In genomic region chr17:43018008-43018853, GRCh38 we compare ENCODE assay signal across 10 cellular contexts. TPM values are rescaled to one million over a fixed set of nuclear protein-coding genes. Genes with fewer than 3 reads are reported as not detected.
DNase-seq lines count a peak whose midpoint lies in the region; ATAC-seq and TF ChIP-seq lines count a peak whose summit lies in the region.
"Had no signal": no experiment of that assay in that cellular context is flagged by ENCODE, and none has a peak within 500 bp of the region (broad histone marks: within the 10 kb centered on the region; RNA-seq: fewer than 3 reads in every experiment).

No MANE protein-coding gene starts in this region.

- H3K9me3 Mint-ChIP-seq in type B pancreatic cell: no peaks in the 10 kb centered on the region
- no peaks in the 10 kb centered on the region for H3K9me3 Mint-ChIP-seq in stimulated activated memory B cell treated with anti-CD40 and anti-IgM and Interleukin-4, amounts not matched to agents 10 μg/mL and 1 μg/mL and 100 μg/mL, for 72 hours

- ATAC-seq in Right ventricle myocardium superior (ENCODE audit: poor library complexity) (no peak), gastroesophageal sphincter (no peak), GM19035 (IDR thresholded peaks at IDR 0.05; ENCODE audit: unreplicated experiment) (no peak)
- no peak for ATAC-seq in stimulated activated memory B cell treated with anti-CD40 and anti-IgM and Interleukin-4, amounts not matched to agents 10 μg/mL and 1 μg/mL and 100 μg/mL, for 72 hours

- peaks cover 11% of the 10 kb centered on the region for H3K36me3 Mint-ChIP-seq in type B pancreatic cell
- peaks cover 24% of the 10 kb centered on the region for H3K36me3 Mint-ChIP-seq in stimulated activated memory B cell treated with anti-CD40 and anti-IgM and Interleukin-4, amounts not matched to agents 10 μg/mL and 1 μg/mL and 100 μg/mL, for 72 hours

- H3K36me3 ChIP-seq in cardiac muscle cell (no peaks in the 10 kb centered on the region), gastroesophageal sphincter (peaks cover 0 to 54% of the 10 kb centered on the region in 2 donors)
- H3K36me3 ChIP-seq: ovary had no signal

- H3K27me3 ChIP-seq in cardiac muscle cell: no peaks in the 10 kb centered on the region
- no peaks in the 10 kb centered on the region for H3K27me3 ChIP-seq in gastroesophageal sphincter
- H3K27me3 ChIP-seq: ovary had no signal

- H3K4me1 ChIP-seq in cardiac muscle cell (ENCODE audit: low read depth): peaks cover 48% of the 10 kb centered on the region
- peaks cover 0 to 82% (median 62%) of the 10 kb centered on the region in 3 donors for H3K4me1 ChIP-seq in gastroesophageal sphincter

- H3K27ac Mint-ChIP-seq in type B pancreatic cell: peak overlapping the region; percentile 52
- no peak overlapping the region for H3K27ac Mint-ChIP-seq in stimulated activated memory B cell treated with anti-CD40 and anti-IgM and Interleukin-4, amounts not matched to agents 10 μg/mL and 1 μg/mL and 100 μg/mL, for 72 hours

- no peaks in the 10 kb centered on the region for H3K27me3 Mint-ChIP-seq in type B pancreatic cell
- H3K27me3 Mint-ChIP-seq in stimulated activated memory B cell treated with anti-CD40 and anti-IgM and Interleukin-4, amounts not matched to agents 10 μg/mL and 1 μg/mL and 100 μg/mL, for 72 hours: no peaks in the 10 kb centered on the region

- peak in 1 of 2 donors; percentile 86 for DNase-seq in cardiac muscle cell (ENCODE audit: low read depth in 1 of 2, low spot score in 1 of 2)
- no peak for DNase-seq in Right ventricle myocardium superior
- DNase-seq in SKM-1 treated with dmso at 0.1 percent for 144 hours (lab: John Stamatoyannopoulos, UW; ENCODE audit: unreplicated experiment): peak; percentile 75
- no peak for DNase-seq in type B pancreatic cell (ENCODE audit: extremely low spot score, unreplicated experiment)
- no peak for DNase-seq in Kasumi-1 (lab: John Stamatoyannopoulos, UW)
- DNase-seq: NCI-H1694 had no signal

- H3K9me3 ChIP-seq in cardiac muscle cell (ENCODE audit: low read depth): no peaks in the 10 kb centered on the region
- no peaks in the 10 kb centered on the region for H3K9me3 ChIP-seq in gastroesophageal sphincter
- H3K9me3 ChIP-seq: ovary had no signal

- H3K4me1 Mint-ChIP-seq in type B pancreatic cell (ENCODE audit: unreplicated experiment): peaks cover 33% of the 10 kb centered on the region
- peaks cover 15% of the 10 kb centered on the region for H3K4me1 Mint-ChIP-seq in stimulated activated memory B cell treated with anti-CD40 and anti-IgM and Interleukin-4, amounts not matched to agents 10 μg/mL and 1 μg/mL and 100 μg/mL, for 72 hours

- WGBS in gastroesophageal sphincter (ENCODE audit: low coverage in 1 of 2), 2 donors: 32 to 71% methylated on average over 7 to 9 of the region's 19 CpGs

- intact Hi-C loops in Right ventricle myocardium superior (cut with DNase I): no loop called here

- no peak for TF ChIP-seq POLR2A in gastroesophageal sphincter (IDR thresholded peaks at IDR 0.05)

- TF ChIP-seq EP300 in gastroesophageal sphincter (IDR thresholded peaks at IDR 0.05): no peak

- H3K4me3 Mint-ChIP-seq in type B pancreatic cell: peak overlapping the region; percentile 77
- H3K4me3 Mint-ChIP-seq in stimulated activated memory B cell treated with anti-CD40 and anti-IgM and Interleukin-4, amounts not matched to agents 10 μg/mL and 1 μg/mL and 100 μg/mL, for 72 hours: no peak overlapping the region

- peak overlapping the region; percentile 84 for H3K27ac ChIP-seq in cardiac muscle cell
- H3K27ac ChIP-seq in gastroesophageal sphincter: peak overlapping the region in 3 of 4 donors; percentile 54 to 92 (median 89)

- no peak overlapping the region for H3K4me3 ChIP-seq in cardiac muscle cell
- H3K4me3 ChIP-seq in gastroesophageal sphincter: no peak overlapping the region
- H3K4me3 ChIP-seq: ovary had no signal

- TF ChIP-seq CTCF in cardiac muscle cell (IDR thresholded peaks at IDR 0.05; ENCODE audit: low read depth, low read length): no peak
- no peak for TF ChIP-seq CTCF in gastroesophageal sphincter (IDR thresholded peaks at IDR 0.05)
- no peak for TF ChIP-seq CTCF in type B pancreatic cell (conservative IDR thresholded peaks at IDR 0.05)

RNA-seq across cellular contexts. Expression of gene VAT1, which starts 4.0 kb away (rescaled TPM):
- 264 and 312 TPM in 2 replicates for total RNA-seq in cardiac muscle cell
- 207 and 216 TPM in 2 replicates for polyA plus RNA-seq in cardiac muscle cell
- total RNA-seq in Right ventricle myocardium superior: 89.7 TPM
- 100 to 1,000 TPM in 3 of 4 donors, 10 to 100 TPM in 1; 89.2 to 187 (median 139) TPM for total RNA-seq in gastroesophageal sphincter
- total RNA-seq in type B pancreatic cell (ENCODE audit: low replicate concordance): 167 and 274 TPM in 2 replicates

RNA-seq across cellular contexts. Expression of gene RND2, which starts 6.8 kb away (rescaled TPM):
- total RNA-seq in cardiac muscle cell (18.5 and 18.8 TPM in 2 replicates), Right ventricle myocardium superior (0.65 TPM), gastroesophageal sphincter (1 to 10 TPM; 1.5 to 4.5 (median 2.5) TPM), type B pancreatic cell (ENCODE audit: low replicate concordance) (3.3 and 7.1 TPM in 2 replicates)
- 19.9 and 23.1 TPM in 2 replicates for polyA plus RNA-seq in cardiac muscle cell

RNA-seq across cellular contexts. Expression of gene IFI35, which starts 11.6 kb away (rescaled TPM):
- total RNA-seq in cardiac muscle cell (4.7 and 6.8 TPM in 2 replicates), Right ventricle myocardium superior (14.4 TPM), gastroesophageal sphincter (10 to 100 TPM; 17.1 to 27.9 (median 22.9) TPM), type B pancreatic cell (ENCODE audit: low replicate concordance) (6.6 and 8.8 TPM in 2 replicates)
- polyA plus RNA-seq in cardiac muscle cell: 8.7 and 9.4 TPM in 2 replicates

RNA-seq across cellular contexts. Expression of gene RPL27, which starts 20.0 kb away (rescaled TPM):
- total RNA-seq in cardiac muscle cell: 958 and 1,193 TPM in 2 replicates
- polyA plus RNA-seq in cardiac muscle cell: 906 and 971 TPM in 2 replicates
- total RNA-seq in Right ventricle myocardium superior: 675 TPM
- 1,000 to 10,000 TPM in 3 of 4 donors, 100 to 1,000 TPM in 1; 854 to 1,510 (median 1,196) TPM for total RNA-seq in gastroesophageal sphincter
- total RNA-seq in type B pancreatic cell (ENCODE audit: low replicate concordance): 1,148 and 1,194 TPM in 2 replicates

RNA-seq across cellular contexts. Expression of gene RUNDC1, which starts 37.9 kb away (rescaled TPM):
- total RNA-seq in cardiac muscle cell (20.5 and 28.8 TPM in 2 replicates), Right ventricle myocardium superior (10.0 TPM), gastroesophageal sphincter (10 to 100 TPM; 16.4 to 20.9 (median 19.4) TPM), type B pancreatic cell (ENCODE audit: low replicate concordance) (18.2 and 19.7 TPM in 2 replicates)
- polyA plus RNA-seq in cardiac muscle cell: 33.8 and 39.0 TPM in 2 replicates
